ENCODE assay signal across 7 cellular contexts in genomic region chr6:69584913-69585729, GRCh38.
DNase-seq lines count a peak whose midpoint lies in the region; ATAC-seq and TF ChIP-seq lines count a peak whose summit lies in the region.

No MANE protein-coding gene starts in this region.

- intact Hi-C loops in lower lobe of right lung (cut with DNase I) = no loop called here

- peak; percentile 89 for DNase-seq in LHCN-M2 (ENCODE audit: low read depth)
- DNase-seq in coronary artery (ENCODE audit: low spot score) = no peak
- DNase-seq in dedifferentiated amniotic fluid mesenchymal stem cell (ENCODE audit: extremely low spot score) = no peak
- no peak for DNase-seq in lower lobe of right lung
- DNase-seq in CD1c-positive myeloid dendritic cell (ENCODE audit: extremely low spot score) = no peak

- H3K27ac ChIP-seq in coronary artery (peak overlapping the region in 1 of 2 donors; percentile 43), lower lobe of right lung (no peak overlapping the region)

- H3K36me3 ChIP-seq in lower lobe of right lung = no peaks in the 10 kb centered on the region

- H3K4me1 ChIP-seq in lower lobe of right lung = no peaks in the 10 kb centered on the region

- no peaks in the 10 kb centered on the region for H3K27me3 ChIP-seq in lower lobe of right lung (ENCODE audit: low read depth)

- peak overlapping the region; percentile 28 for H3K4me3 ChIP-seq in coronary artery
- H3K4me3 ChIP-seq in lower lobe of right lung = no peak overlapping the region

- TF ChIP-seq CTCF in coronary artery (IDR thresholded peaks at IDR 0.05) (no peak), lower lobe of right lung (IDR thresholded peaks at IDR 0.05) (no peak)

- H3K9me3 ChIP-seq in lower lobe of right lung = no peaks in the 10 kb centered on the region

- ATAC-seq in GM18519 (IDR thresholded peaks at IDR 0.05; ENCODE audit: low FRiP score, unreplicated experiment) (peak; percentile 85), GM21619 (IDR thresholded peaks at IDR 0.05; ENCODE audit: unreplicated experiment) (peak; percentile 92), lower lobe of right lung (no peak)

Comparison
In these comparisons a context has a peak if more than half of its experiments do, and no peak if none do; other contexts are left out.
1. ATAC-seq: peak in GM18519 (single experiment) and GM21619 (single experiment); none in lower lobe of right lung (0 of 2).